In genomic region chr18:61108706-61109105, GRCh38 we compare ENCODE assay signal across 26 cellular contexts.
DNase-seq lines count a peak whose midpoint lies in the region; ATAC-seq, FAIRE-seq and TF ChIP-seq lines count a peak whose summit lies in the region.
"Had no signal": no experiment of that assay in that cellular context is flagged by ENCODE, and none has a peak within 500 bp of the region (broad histone marks: within the 10 kb centered on the region; RNA-seq: fewer than 3 reads in every experiment).

No MANE protein-coding gene starts in this region.

- H4K8ac ChIP-seq in IMR-90 (ENCODE audit: low read depth in 2 of 2, low read length in 2 of 2), result no peak overlapping the region

- no peak overlapping the region for H2BK5ac ChIP-seq in IMR-90 (ENCODE audit: low read depth, low read length, poor library complexity, severe bottlenecking)

- no peak overlapping the region for H2BK15ac ChIP-seq in IMR-90 (ENCODE audit: low read depth, low read length)

- CTCF ChIA-PET in IMR-90 (lab: Yijun Ruan, JAX) (no interaction called here), K562 (lab: Yijun Ruan, JAX; ENCODE audit: low intra/inter-chr PET ratio) (no interaction called here)

- no peak for DNase-seq in IMR-90
- DNase-seq in K562 (ENCODE audit: extremely low read depth in 1 of 4, low spot score in 3 of 4), result no peak
- DNase-seq in frontal cortex (ENCODE audit: low spot score in 2 of 2), result no peak
- no peak for DNase-seq in occipital lobe (lab: John Stamatoyannopoulos, UW)
- DNase-seq: 8988T; ACHN; BE2C; C1 segment of cervical spinal cord; CD4-positive, alpha-beta memory T cell; CD4-positive, CD25-positive, alpha-beta regulatory T cell; CD8-positive, alpha-beta memory T cell; COR-L47; DMS 273 treated with DMSO at 0.1 percent for 48 hours; DMS153; DMS53; DMS79; DND-41; EL; GDM1 had no signal

- no TSS peak for BruUV-seq in IMR-90 (replicated peaks; lab: Mats Ljungman, UMichigan)
- no TSS peak for BruUV-seq in K562 (replicated peaks; lab: Mats Ljungman, UMichigan)

- TF ChIP-seq RAD21 in IMR-90 (IDR thresholded peaks at IDR 0.05; ENCODE audit: low read length), result no peak
- no peak for TF ChIP-seq RAD21 in K562 (CRISPR knock-in tag; conservative IDR thresholded peaks at IDR 0.05 in 1 of 2, IDR thresholded peaks at IDR 0.05 in 1 of 2)

- no peak overlapping the region for H2BK120ac ChIP-seq in IMR-90 (ENCODE audit: low read depth, low read length)

- H3K18ac ChIP-seq in IMR-90 (ENCODE audit: low read depth, low read length), result no peak overlapping the region

- no peak overlapping the region for H3K14ac ChIP-seq in IMR-90 (replicated peaks; ENCODE audit: low read depth, low read length)

- no peak overlapping the region for H2AK5ac ChIP-seq in IMR-90 (ENCODE audit: low read depth, low read length)

- no peak overlapping the region for H3K23ac ChIP-seq in IMR-90 (ENCODE audit: low read depth, low read length)

- H3K79me2 ChIP-seq in K562 (ENCODE audit: control insufficient read depth, insufficient read depth, low read length), result no peaks in the 10 kb centered on the region

- TF ChIP-seq CTCF in IMR-90 (conservative IDR thresholded peaks at IDR 0.05; ENCODE audit: low read depth, low read length), result no peak
- TF ChIP-seq CTCF in K562 (IDR thresholded peaks at IDR 0.05 in 2 of 3, conservative IDR thresholded peaks at IDR 0.05 in 1 of 3; ENCODE audit: insufficient read depth in 2 of 3, low read depth in 1 of 3, low read length in 3 of 3), result no peak

- H2AK9ac ChIP-seq in IMR-90 (replicated peaks; ENCODE audit: low read depth, low read length, poor library complexity), result no peak overlapping the region

- H4K20me1 ChIP-seq in IMR-90 (ENCODE audit: insufficient read depth, low read length) (no peaks in the 10 kb centered on the region), K562 (replicated peaks; ENCODE audit: control insufficient read depth, insufficient read depth, low read length) (no peaks in the 10 kb centered on the region)
- H4K20me1 ChIP-seq: BLaER1 had no signal

- no peak overlapping the region for H3K4me3 ChIP-seq in IMR-90 (ENCODE audit: insufficient read depth, low read depth, low read length)
- H3K4me3 ChIP-seq in K562, result no peak overlapping the region
- H3K4me3 ChIP-seq: BLaER1, GM12878 had no signal

- H3K9me3 ChIP-seq in IMR-90 (ENCODE audit: control insufficient read depth, insufficient read depth, low read length) (no peaks in the 10 kb centered on the region), K562 (replicated peaks; ENCODE audit: control insufficient read depth, insufficient read depth, low read depth, low read length) (0 out of 2 replicates have a peak, but pooled peaks cover 2% of the 10 kb centered on the region)
- H3K9me3 ChIP-seq: BE2C, BLaER1 had no signal

- no peaks in the 10 kb centered on the region for H3K27me3 ChIP-seq in IMR-90 (ENCODE audit: control insufficient read depth, insufficient read depth, low read length)
- no peaks in the 10 kb centered on the region for H3K27me3 ChIP-seq in K562 (ENCODE audit: control insufficient read depth in 2 of 2, insufficient read depth in 2 of 2, low read length in 2 of 2)
- H3K27me3 ChIP-seq: BE2C, BLaER1 had no signal

- no peak overlapping the region for H4K91ac ChIP-seq in IMR-90 (ENCODE audit: insufficient read depth, low read depth, low read length)

- H2BK20ac ChIP-seq in IMR-90 (ENCODE audit: low read depth, low read length), result no peak overlapping the region

- intact Hi-C loops in IMR-90 (cut with micrococcal nuclease) (no loop called here), K562 (cut with micrococcal nuclease) (no loop called here)

- H3K4ac ChIP-seq in IMR-90 (ENCODE audit: low read depth, low read length), result no peak overlapping the region

- H3K4me2 ChIP-seq in IMR-90 (ENCODE audit: low read depth, low read length) (no peak overlapping the region), K562 (ENCODE audit: insufficient read depth, low read length) (no peak overlapping the region)
- H3K4me2 ChIP-seq: BLaER1 had no signal

- no peaks in the 10 kb centered on the region for H3K36me3 ChIP-seq in IMR-90 (ENCODE audit: control insufficient read depth, insufficient read depth, low read length)
- H3K36me3 ChIP-seq in K562 (ENCODE audit: control insufficient read depth, insufficient read depth, low read length), result no peaks in the 10 kb centered on the region
- H3K36me3 ChIP-seq: BE2C, BLaER1 had no signal

- H3K9ac ChIP-seq in IMR-90 (ENCODE audit: low read depth, low read length) (no peak overlapping the region), K562 (ENCODE audit: insufficient read depth in 1 of 2, low read depth in 2 of 2, low read length in 2 of 2) (no peak overlapping the region)
- H3K9ac ChIP-seq: BLaER1 had no signal

- H3K27ac ChIP-seq in IMR-90 (ENCODE audit: insufficient read depth, low read length), result no peak overlapping the region
- no peak overlapping the region for H3K27ac ChIP-seq in K562 (ENCODE audit: extremely low read depth, low read depth, low read length)
- H3K27ac ChIP-seq: BLaER1 had no signal

- H3K79me1 ChIP-seq in IMR-90 (ENCODE audit: low read depth in 1 of 2, low read length in 2 of 2), result no peaks in the 10 kb centered on the region

- H3K4me1 ChIP-seq in IMR-90 (ENCODE audit: control insufficient read depth, insufficient read depth, low read length) (no peaks in the 10 kb centered on the region), K562 (replicated peaks in 1 of 2; ENCODE audit: control insufficient read depth in 2 of 2, insufficient read depth in 2 of 2, low read length in 2 of 2) (no peaks in the 10 kb centered on the region)
- H3K4me1 ChIP-seq: BE2C, BLaER1 had no signal

- in situ Hi-C loops in IMR-90 (cut with MboI; ENCODE audit: low sequenced_read_pairs), result no loop called here
- in situ Hi-C loops in K562 (cut with MboI), result no loop called here

- H2AFZ ChIP-seq in IMR-90 (replicated peaks; ENCODE audit: low read length, poor library complexity) (no peak overlapping the region), K562 (ENCODE audit: low read depth, low read length) (no peak overlapping the region)

- no peak for ATAC-seq in IMR-90 (ENCODE audit: low read depth)
- ATAC-seq in K562, result no peak
- no peak for ATAC-seq in HG03354 (IDR thresholded peaks at IDR 0.05; ENCODE audit: poor library complexity, severe bottlenecking, unreplicated experiment)
- ATAC-seq in GM18907 (IDR thresholded peaks at IDR 0.05; ENCODE audit: unreplicated experiment), result no peak
- ATAC-seq: GM12878 had no signal

- no peak for FAIRE-seq in K562 (lab: Jason Lieb, UNC)
- FAIRE-seq in frontal cortex (lab: Jason Lieb, UNC), result peak; percentile 6
- FAIRE-seq: GM12878, GM12892, GM18507, GM19239 had no signal

- TF ChIP-seq POLR2A in IMR-90 (IDR thresholded peaks at IDR 0.05; ENCODE audit: low read depth, low read length) (no peak), K562 (conservative IDR thresholded peaks at IDR 0.05) (no peak)

- H4K5ac ChIP-seq in IMR-90 (ENCODE audit: low read depth, low read length), result no peak overlapping the region

- no peaks in the 10 kb centered on the region for H3K9me1 ChIP-seq in IMR-90 (ENCODE audit: insufficient read depth, low read length)
- no peaks in the 10 kb centered on the region for H3K9me1 ChIP-seq in K562 (ENCODE audit: control insufficient read depth, insufficient read depth, low read length)

- H3K56ac ChIP-seq in IMR-90 (ENCODE audit: extremely low read depth, insufficient read depth, low read length), result no peak overlapping the region

- no peak for TF ChIP-seq EP300 in K562 (IDR thresholded peaks at IDR 0.05; ENCODE audit: low read length)

- dilution Hi-C loops in IMR-90 (cut with HindIII; ENCODE audit: low sequenced_read_pairs, unreplicated experiment), result no loop called here

- POLR2A ChIA-PET in IMR-90 (lab: Charles Lee; ENCODE audit: unreplicated experiment) (no interaction called here), K562 (lab: Yijun Ruan, JAX) (no interaction called here)

TF ChIP-seq in IMR-90, 13 proteins besides CTCF, POLR2A, EP300 and RAD21:
- TF ChIP-seq NFE2L2 (IDR thresholded peaks at IDR 0.05; ENCODE audit: low read depth, low read length), result no peak
- TF ChIP-seq MAFK (IDR thresholded peaks at IDR 0.05; ENCODE audit: low read depth, low read length), result peak; percentile 22; the same call in 1 of the 2 replicates

TF ChIP-seq in K562, 482 proteins besides CTCF, POLR2A, EP300 and RAD21:
- 0 out of 2 replicates have a peak, but pooled peaks have one; percentile 18 for TF ChIP-seq C11orf30 (IDR thresholded peaks at IDR 0.05; ENCODE audit: low read depth)
- no peak for TF ChIP-seq NR2C1 (IDR thresholded peaks at IDR 0.05)
- TF ChIP-seq NR2C1 (tag; IDR thresholded peaks at IDR 0.05), result no peak
- TF ChIP-seq ZNF316 (IDR thresholded peaks at IDR 0.05), result peak; percentile 58
TF ChIP-seq in K562: peak in this region for 2.
